10 cellular contexts compared by ENCODE assay signal in the genomic region with DNA sequence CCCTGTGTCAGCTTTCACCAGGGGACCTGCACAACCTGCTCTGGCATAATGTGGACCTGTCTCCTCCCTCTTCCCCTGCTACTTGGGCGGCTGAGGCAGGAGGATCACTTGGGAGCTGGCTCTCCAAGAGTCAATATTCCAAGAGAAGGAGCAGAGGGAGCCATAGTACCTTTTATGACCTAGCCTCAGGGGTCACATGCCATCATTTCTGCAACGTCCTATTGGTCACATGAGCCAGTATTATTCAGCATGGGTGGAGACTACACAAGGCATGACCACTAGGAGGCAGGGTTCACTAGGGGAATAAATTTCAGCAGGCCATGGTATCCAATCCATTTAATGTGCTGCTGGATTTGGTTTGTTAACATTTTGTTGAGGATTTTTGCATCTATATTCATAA. TPM values are rescaled to one million over a fixed set of nuclear protein-coding genes. Genes with fewer than 3 reads are reported as not detected.
A peak's percentile ranks its signal among the peaks of the same experiment; 100 is the strongest.
DNase-seq lines count a peak whose midpoint lies in the region; ATAC-seq and TF ChIP-seq lines count a peak whose summit lies in the region.
"Had no signal": no experiment of that assay in that cellular context is flagged by ENCODE, and none has a peak within 500 bp of the region (broad histone marks: within the 10 kb centered on the region; RNA-seq: fewer than 3 reads in every experiment).

No MANE protein-coding gene starts in this region.

- H3K4me3 ChIP-seq in GM12865 (ENCODE audit: low read depth, low read length) (no peak overlapping the region), NB4 (ENCODE audit: low read depth, low read length) (no peak overlapping the region)
- H3K4me3 ChIP-seq: skin epidermis had no signal

- TF ChIP-seq CTCF in GM12865 (IDR thresholded peaks at IDR 0.05; ENCODE audit: insufficient read depth, low read depth, low read length, missing control alignments) = peak; percentile 57
- TF ChIP-seq CTCF in NB4 (IDR thresholded peaks at IDR 0.05; ENCODE audit: low read depth, low read length) = peak; percentile 95

- no peaks in the 10 kb centered on the region for H3K36me3 Mint-ChIP-seq in activated T-helper 1 cell treated with anti-CD3 and anti-CD28 coated beads, Interleukin-12 subunit alpha, Interleukin-12 subunit beta, Interleukin-2, Interleukin-4 antibody, amounts not matched to agents 30 ng/mL and 10 ng/mL and 1 ng/mL, durations not matched to agents 14 hours and 24 hours and 36 hours (ENCODE audit: low read depth)

- H3K27me3 Mint-ChIP-seq in activated T-helper 1 cell treated with anti-CD3 and anti-CD28 coated beads, Interleukin-12 subunit alpha, Interleukin-12 subunit beta, Interleukin-2, Interleukin-4 antibody, amounts not matched to agents 30 ng/mL and 10 ng/mL and 1 ng/mL, durations not matched to agents 14 hours and 24 hours and 36 hours (ENCODE audit: insufficient read depth) = peaks cover 18% of the 10 kb centered on the region

- intact Hi-C loops in activated T-helper 1 cell treated with anti-CD3 and anti-CD28 coated beads, Interleukin-12 subunit alpha, Interleukin-12 subunit beta, Interleukin-2, Interleukin-4 antibody, amounts not matched to agents 30 ng/mL and 10 ng/mL and 1 ng/mL, durations not matched to agents 14 hours and 24 hours and 36 hours (cut with micrococcal nuclease) = loop anchor here (1.0 kb wide), 4 partner anchors 39 to 315 kb away; no protein-coding TSS in a partner anchor

- H3K27ac Mint-ChIP-seq in activated T-helper 1 cell treated with anti-CD3 and anti-CD28 coated beads, Interleukin-12 subunit alpha, Interleukin-12 subunit beta, Interleukin-2, Interleukin-4 antibody, amounts not matched to agents 30 ng/mL and 10 ng/mL and 1 ng/mL, durations not matched to agents 14 hours and 24 hours and 36 hours = no peak overlapping the region
- H3K27ac Mint-ChIP-seq: T-helper 1 cell treated with Interleukin-12 subunit alpha and Interleukin-12 subunit beta and Interleukin-4 antibody, amounts not matched to agents 30 μg/mL and 1 μg/mL, for 36 hours had no signal

- no peaks in the 10 kb centered on the region for H3K4me1 Mint-ChIP-seq in activated T-helper 1 cell treated with anti-CD3 and anti-CD28 coated beads, Interleukin-12 subunit alpha, Interleukin-12 subunit beta, Interleukin-2, Interleukin-4 antibody, amounts not matched to agents 30 ng/mL and 10 ng/mL and 1 ng/mL, durations not matched to agents 14 hours and 24 hours and 36 hours (ENCODE audit: low read depth)

- peaks cover 3% of the 10 kb centered on the region for H3K9me3 Mint-ChIP-seq in activated T-helper 1 cell treated with anti-CD3 and anti-CD28 coated beads, Interleukin-12 subunit alpha, Interleukin-12 subunit beta, Interleukin-2, Interleukin-4 antibody, amounts not matched to agents 30 ng/mL and 10 ng/mL and 1 ng/mL, durations not matched to agents 14 hours and 24 hours and 36 hours

- ATAC-seq in HG03175 (IDR thresholded peaks at IDR 0.05; ENCODE audit: unreplicated experiment) (no peak), HG02970 (IDR thresholded peaks at IDR 0.05; ENCODE audit: low FRiP score, unreplicated experiment) (no peak), HG02678 (IDR thresholded peaks at IDR 0.05; ENCODE audit: unreplicated experiment) (no peak)

- no peak overlapping the region for H3K4me3 Mint-ChIP-seq in activated T-helper 1 cell treated with anti-CD3 and anti-CD28 coated beads, Interleukin-12 subunit alpha, Interleukin-12 subunit beta, Interleukin-2, Interleukin-4 antibody, amounts not matched to agents 30 ng/mL and 10 ng/mL and 1 ng/mL, durations not matched to agents 14 hours and 24 hours and 36 hours
- H3K4me3 Mint-ChIP-seq: T-helper 1 cell treated with Interleukin-12 subunit alpha and Interleukin-12 subunit beta and Interleukin-4 antibody, amounts not matched to agents 30 μg/mL and 1 μg/mL, for 36 hours had no signal

- no peak for TF ChIP-seq POLR2A in NB4 (IDR thresholded peaks at IDR 0.05; ENCODE audit: extremely low read depth, insufficient read length)

- DNase-seq in GM12865 (ENCODE audit: low read depth) (peak; percentile 76), NB4 (ENCODE audit: low read depth) (peak; percentile 85), left kidney (ENCODE audit: low read depth, low spot score) (peak; percentile 42), hippocampal formation (lab: John Stamatoyannopoulos, UW) (no peak)
- peak; percentile 22 for DNase-seq in activated T-helper 1 cell treated with anti-CD3 and anti-CD28 coated beads, Interleukin-12 subunit alpha, Interleukin-12 subunit beta, Interleukin-2, Interleukin-4 antibody, amounts not matched to agents 30 ng/mL and 10 ng/mL and 1 ng/mL, durations not matched to agents 14 hours and 24 hours and 36 hours (ENCODE audit: low spot score)

RNA-seq across cellular contexts. Expression of a gene that starts 12.0 kb away (rescaled TPM):
- 64.1 and 70.5 TPM in 2 replicates for total RNA-seq in activated T-helper 1 cell treated with anti-CD3 and anti-CD28 coated beads, Interleukin-12 subunit alpha, Interleukin-12 subunit beta, Interleukin-2, Interleukin-4 antibody, amounts not matched to agents 30 ng/mL and 10 ng/mL and 1 ng/mL, durations not matched to agents 14 hours and 24 hours and 36 hours

RNA-seq across cellular contexts. Expression of a gene that starts 28.3 kb away (rescaled TPM):
- total RNA-seq in activated T-helper 1 cell treated with anti-CD3 and anti-CD28 coated beads, Interleukin-12 subunit alpha, Interleukin-12 subunit beta, Interleukin-2, Interleukin-4 antibody, amounts not matched to agents 30 ng/mL and 10 ng/mL and 1 ng/mL, durations not matched to agents 14 hours and 24 hours and 36 hours = 8.2 and 8.5 TPM in 2 replicates

RNA-seq across cellular contexts. Expression of a gene that starts 32.0 kb away (rescaled TPM):
- total RNA-seq in activated T-helper 1 cell treated with anti-CD3 and anti-CD28 coated beads, Interleukin-12 subunit alpha, Interleukin-12 subunit beta, Interleukin-2, Interleukin-4 antibody, amounts not matched to agents 30 ng/mL and 10 ng/mL and 1 ng/mL, durations not matched to agents 14 hours and 24 hours and 36 hours = 234 and 250 TPM in 2 replicates

RNA-seq across cellular contexts. Expression of a gene that starts 37.3 kb away (rescaled TPM):
- total RNA-seq in activated T-helper 1 cell treated with anti-CD3 and anti-CD28 coated beads, Interleukin-12 subunit alpha, Interleukin-12 subunit beta, Interleukin-2, Interleukin-4 antibody, amounts not matched to agents 30 ng/mL and 10 ng/mL and 1 ng/mL, durations not matched to agents 14 hours and 24 hours and 36 hours = 64.4 and 64.9 TPM in 2 replicates

RNA-seq across cellular contexts. Expression of a gene that starts 45.5 kb away (rescaled TPM):
- total RNA-seq in activated T-helper 1 cell treated with anti-CD3 and anti-CD28 coated beads, Interleukin-12 subunit alpha, Interleukin-12 subunit beta, Interleukin-2, Interleukin-4 antibody, amounts not matched to agents 30 ng/mL and 10 ng/mL and 1 ng/mL, durations not matched to agents 14 hours and 24 hours and 36 hours = 371 and 377 TPM in 2 replicates

Comparison
In these comparisons a context has a peak if more than half of its experiments do, and no peak if none do; other contexts are left out.
1. DNase-seq: peak in GM12865 (single experiment), NB4 (single experiment), activated T-helper 1 cell treated with anti-CD3 and anti-CD28 coated beads, Interleukin-12 subunit alpha, Interleukin-12 subunit beta, Interleukin-2, Interleukin-4 antibody, amounts not matched to agents 30 ng/mL and 10 ng/mL and 1 ng/mL, durations not matched to agents 14 hours and 24 hours and 36 hours (single experiment) and left kidney (single experiment); none in hippocampal formation (0 of 2).